In genomic region chr14:41718477-41719166, GRCh38 we compare ENCODE assay signal across 12 cellular contexts.
DNase-seq lines count a peak whose midpoint lies in the region; ATAC-seq and TF ChIP-seq lines count a peak whose summit lies in the region.
"Had no signal": no experiment of that assay in that cellular context is flagged by ENCODE, and none has a peak within 500 bp of the region (broad histone marks: within the 10 kb centered on the region; RNA-seq: fewer than 3 reads in every experiment).

No MANE protein-coding gene starts in this region.

- H3K9me3 ChIP-seq in PC-3 (ENCODE audit: low read length) (no peaks in the 10 kb centered on the region), colonic mucosa (no peaks in the 10 kb centered on the region), psoas muscle (no peaks in the 10 kb centered on the region)
- no peaks in the 10 kb centered on the region for H3K9me3 ChIP-seq in CD8-positive, alpha-beta T cell (ENCODE audit: low read length)
- H3K9me3 ChIP-seq: right lobe of liver had no signal

- H3K9ac ChIP-seq in PC-3 (ENCODE audit: low read length) = no peak overlapping the region
- H3K9ac ChIP-seq in colonic mucosa (ENCODE audit: low read depth in 2 of 2, low read length in 2 of 2) = no peak overlapping the region

- no peaks in the 10 kb centered on the region for H3F3A ChIP-seq in PC-3 (ENCODE audit: low read length, unreplicated experiment)

- H3K27ac Mint-ChIP-seq in CD8-positive, alpha-beta T cell = no peak overlapping the region

- ATAC-seq in PC-3 (peak; percentile 50), psoas muscle (no peak)
- ATAC-seq in CD8-positive, alpha-beta T cell = no peak
- ATAC-seq: right lobe of liver had no signal

- intact Hi-C loops in PC-3 (cut with micrococcal nuclease) = no loop called here
- intact Hi-C loops in colonic mucosa (cut with DNase I) = no loop called here
- intact Hi-C loops in CD8-positive, alpha-beta T cell (cut with DNase I, micrococcal nuclease) = no loop called here
- intact Hi-C loops in psoas muscle (cut with DNase I) = no loop called here

- no peaks in the 10 kb centered on the region for H3K9me3 Mint-ChIP-seq in CD8-positive, alpha-beta T cell

- CTCF ChIA-PET in PC-3 (lab: Charles Lee) = no interaction called here
- CTCF ChIA-PET in CD8-positive, alpha-beta T cell (lab: Charles Lee) = no interaction called here

- no TSS peak for BruUV-seq in PC-3 (replicated peaks; lab: Mats Ljungman, UMichigan)

- no peak overlapping the region for H3K4me2 ChIP-seq in PC-3 (ENCODE audit: low read length)

- H3K9me2 ChIP-seq in PC-3 (replicated peaks; ENCODE audit: low read length) = no peaks in the 10 kb centered on the region

- H3K4me1 ChIP-seq in PC-3 (ENCODE audit: insufficient read depth, low read length) (no peaks in the 10 kb centered on the region), colonic mucosa (no peaks in the 10 kb centered on the region), psoas muscle (no peaks in the 10 kb centered on the region)
- peaks cover 8% of the 10 kb centered on the region for H3K4me1 ChIP-seq in CD8-positive, alpha-beta T cell (ENCODE audit: insufficient read depth, low read length)
- H3K4me1 ChIP-seq: right lobe of liver had no signal

- POLR2A ChIA-PET in PC-3 (lab: Charles Lee; ENCODE audit: unreplicated experiment) = interaction anchor here (0.7 kb wide), 1 partner anchor 28 kb away, joined by 5 read pairs; no protein-coding TSS in a partner anchor
- POLR2A ChIA-PET in CD8-positive, alpha-beta T cell (lab: Charles Lee) = interaction anchor here (0.6 kb wide), 1 partner anchor 230 kb away, joined by 3 read pairs; no protein-coding TSS in a partner anchor

- peaks cover 8% of the 10 kb centered on the region for H3K4me1 Mint-ChIP-seq in CD8-positive, alpha-beta T cell (ENCODE audit: low read depth)

- no peak for TF ChIP-seq CTCF in PC-3 (conservative IDR thresholded peaks at IDR 0.05; ENCODE audit: low read depth, low read length)
- TF ChIP-seq CTCF in colonic mucosa (IDR thresholded peaks at IDR 0.05) = no peak
- no peak for TF ChIP-seq CTCF in CD8-positive, alpha-beta T cell (IDR thresholded peaks at IDR 0.05)
- TF ChIP-seq CTCF in psoas muscle (IDR thresholded peaks at IDR 0.05) = no peak

- DNase-seq in GF-D8 (lab: John Stamatoyannopoulos, UW) (peak; percentile 49), NCI-H1436 treated with DMSO at 0.1 percent for 48 hours (lab: John Stamatoyannopoulos, UW) (peak; percentile 46), PC-3 (peak; percentile 53), kidney tubule cell (ENCODE audit: low spot score) (peak; percentile 6), cerebellum (ENCODE audit: low spot score) (no peak), colonic mucosa (no peak), psoas muscle (no peak)
- DNase-seq in CD8-positive, alpha-beta T cell = no peak
- DNase-seq: activated CD4-positive, alpha-beta T cell treated with anti-CD3 and anti-CD28 coated beads, Interleukin-2, amount 50 U/mL, for 48 hours; H7; NCI-H446 treated with DMSO at 0.1 percent for 48 hours; right lobe of liver had no signal

- no peak overlapping the region for H2AFZ ChIP-seq in PC-3 (ENCODE audit: low read length)

- WGBS in psoas muscle, 3 donors = 55 to 64% (median 58%) methylated on average over 5 of the region's 5 CpGs

- no peak overlapping the region for H3K4me3 ChIP-seq in PC-3 (ENCODE audit: low read length)
- no peak overlapping the region for H3K4me3 ChIP-seq in colonic mucosa
- no peak overlapping the region for H3K4me3 ChIP-seq in CD8-positive, alpha-beta T cell (ENCODE audit: low read depth, low read length)
- H3K4me3 ChIP-seq in psoas muscle = no peak overlapping the region
- H3K4me3 ChIP-seq: right lobe of liver had no signal

- H3K36me3 ChIP-seq in PC-3 (ENCODE audit: low read depth, low read length) (no peaks in the 10 kb centered on the region), colonic mucosa (no peaks in the 10 kb centered on the region), psoas muscle (ENCODE audit: insufficient read depth in 1 of 2, low read depth in 1 of 2) (no peaks in the 10 kb centered on the region)
- no peaks in the 10 kb centered on the region for H3K36me3 ChIP-seq in CD8-positive, alpha-beta T cell (ENCODE audit: insufficient read depth, low read length)
- H3K36me3 ChIP-seq: right lobe of liver had no signal

- no peaks in the 10 kb centered on the region for H3K36me3 Mint-ChIP-seq in CD8-positive, alpha-beta T cell

- H3K79me2 ChIP-seq in PC-3 (ENCODE audit: low read length) = no peaks in the 10 kb centered on the region

- no peaks in the 10 kb centered on the region for H3K27me3 Mint-ChIP-seq in CD8-positive, alpha-beta T cell (ENCODE audit: low read depth)

- H3K27me3 ChIP-seq in PC-3 (ENCODE audit: low read length) (no peaks in the 10 kb centered on the region), colonic mucosa (no peaks in the 10 kb centered on the region), psoas muscle (ENCODE audit: insufficient read depth in 3 of 3, low read length in 2 of 3) (no peaks in the 10 kb centered on the region)
- H3K27me3 ChIP-seq in CD8-positive, alpha-beta T cell (ENCODE audit: insufficient read depth, low read length) = no peaks in the 10 kb centered on the region
- H3K27me3 ChIP-seq: right lobe of liver had no signal

- H3K4me3 Mint-ChIP-seq in CD8-positive, alpha-beta T cell = no peak overlapping the region

- no peaks in the 10 kb centered on the region for H4K20me1 ChIP-seq in PC-3 (ENCODE audit: low read length)

- H3K27ac ChIP-seq in PC-3 (ENCODE audit: low read length) = no peak overlapping the region
- no peak overlapping the region for H3K27ac ChIP-seq in colonic mucosa
- H3K27ac ChIP-seq in CD8-positive, alpha-beta T cell (ENCODE audit: low read depth, low read length) = no peak overlapping the region
- no peak overlapping the region for H3K27ac ChIP-seq in psoas muscle
- H3K27ac ChIP-seq: right lobe of liver had no signal

Comparison
In these comparisons a context has a peak if more than half of its experiments do, and no peak if none do; other contexts are left out.
1. DNase-seq: peak in GF-D8 (single experiment), NCI-H1436 treated with DMSO at 0.1 percent for 48 hours (single experiment), PC-3 (single experiment) and kidney tubule cell (single experiment); none in cerebellum (single experiment), colonic mucosa (single experiment), CD8-positive, alpha-beta T cell (0 of 7) and psoas muscle (0 of 2).